ENCODE assay signal across 9 cellular contexts in the genomic region with DNA sequence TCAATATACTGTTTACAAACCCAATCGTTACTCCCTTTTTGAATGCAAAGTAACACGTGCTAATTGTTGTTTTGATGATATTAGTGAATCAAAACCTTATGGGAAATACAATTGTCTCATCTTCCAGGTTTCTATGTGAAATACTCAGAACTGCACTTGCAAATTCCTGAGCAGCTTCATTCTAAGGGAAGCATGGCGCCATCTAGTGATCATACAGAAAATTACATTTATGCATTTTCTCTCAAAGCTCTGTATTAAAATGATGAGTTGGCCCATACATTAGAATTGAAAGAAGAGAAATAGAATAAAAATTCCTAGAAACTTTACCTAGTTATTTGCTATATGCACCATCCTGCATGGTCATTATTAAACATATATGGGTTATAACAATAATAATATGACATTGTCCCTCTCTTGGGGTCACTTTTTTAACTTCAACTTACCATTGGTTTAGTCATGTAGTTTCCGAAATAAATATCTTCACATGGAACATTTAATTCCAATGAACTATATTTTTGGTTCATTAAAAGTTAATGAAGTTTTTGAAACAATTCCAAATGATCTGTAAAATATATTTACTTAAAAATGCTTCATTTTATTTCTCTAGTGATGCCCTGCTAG.
DNase-seq lines count a peak whose midpoint lies in the region; TF ChIP-seq lines count a peak whose summit lies in the region.
"Had no signal": no experiment of that assay in that cellular context is flagged by ENCODE, and none has a peak within 500 bp of the region (broad histone marks: within the 10 kb centered on the region; RNA-seq: fewer than 3 reads in every experiment).

No MANE protein-coding gene starts in this region.

- H3K4me1 ChIP-seq in neutrophil (ENCODE audit: control insufficient read depth in 1 of 2, insufficient read depth in 1 of 2, low read depth in 1 of 2, low read length in 1 of 2), result no peaks in the 10 kb centered on the region

- no peaks in the 10 kb centered on the region for H3K36me3 ChIP-seq in neutrophil

- no peaks in the 10 kb centered on the region for H3K27me3 ChIP-seq in neutrophil

- H3K9me3 ChIP-seq in neutrophil, result no peaks in the 10 kb centered on the region

- no peak overlapping the region for H3K27ac ChIP-seq in neutrophil

- DNase-seq in SIG-M5 treated with dmso at 0.1 percent for 504 hours (lab: John Stamatoyannopoulos, UW; ENCODE audit: unreplicated experiment) (peak; percentile 46), SIG-M5 (lab: John Stamatoyannopoulos, UW) (no peak), HT1080 (ENCODE audit: low read depth) (peak; percentile 52), OCI-M1 (lab: John Stamatoyannopoulos, UW) (peak; percentile 79), epithelial cell of proximal tubule (ENCODE audit: low read depth) (no peak), COLO829 (ENCODE audit: low spot score) (no peak)
- DNase-seq in activated CD4-positive, alpha-beta T cell treated with anti-CD3 and anti-CD28 coated beads for 1 hour, result no peak
- DNase-seq: activated naive CD8-positive, alpha-beta T cell treated with anti-CD3 and anti-CD28 coated beads, Interleukin-2, amount 10 ng/mL, durations not matched to agents 7 days and 5 days had no signal

- TF ChIP-seq CTCF in epithelial cell of proximal tubule (conservative IDR thresholded peaks at IDR 0.05; ENCODE audit: low read depth, low read length) (peak; percentile 78), neutrophil (IDR thresholded peaks at IDR 0.05) (peak; percentile 68)

- no peak overlapping the region for H3K4me3 ChIP-seq in epithelial cell of proximal tubule (ENCODE audit: low read depth, low read length)
- no peak overlapping the region for H3K4me3 ChIP-seq in neutrophil (ENCODE audit: low read depth in 1 of 2, low read length in 1 of 2)

Comparison
In these comparisons a context has a peak if more than half of its experiments do, and no peak if none do; other contexts are left out.
1. DNase-seq: peak in SIG-M5 treated with dmso at 0.1 percent for 504 hours (single experiment), HT1080 (single experiment) and OCI-M1 (single experiment); none in SIG-M5 (single experiment), epithelial cell of proximal tubule (single experiment), COLO829 (single experiment) and activated CD4-positive, alpha-beta T cell treated with anti-CD3 and anti-CD28 coated beads for 1 hour (single experiment).